ENCODE assay signal across 9 cellular contexts in genomic region chr17:75155191-75155601, GRCh38. TPM values are rescaled to one million over a fixed set of nuclear protein-coding genes. Genes with fewer than 3 reads are reported as not detected.
DNase-seq lines count a peak whose midpoint lies in the region; ATAC-seq and TF ChIP-seq lines count a peak whose summit lies in the region.
"Had no signal": no experiment of that assay in that cellular context is flagged by ENCODE, and none has a peak within 500 bp of the region (broad histone marks: within the 10 kb centered on the region; RNA-seq: fewer than 3 reads in every experiment).

No MANE protein-coding gene starts in this region.

- no peak for TF ChIP-seq POLR2A in spleen (IDR thresholded peaks at IDR 0.05)

- TF ChIP-seq CTCF in spleen (IDR thresholded peaks at IDR 0.05 in 8 of 11, conservative IDR thresholded peaks at IDR 0.05 in 3 of 11) = no peak

- H3K4me1 ChIP-seq in iPS-18a (ENCODE audit: control insufficient read depth, low read depth, low read length) (peaks cover 18% of the 10 kb centered on the region), spleen (peaks cover 9 to 41% (median 29%) of the 10 kb centered on the region in 6 donors)

- peak; percentile 1 for DNase-seq in activated T-cell treated with anti-CD3 and anti-CD28 coated beads, Interleukin-2, amount 50 U/mL, for 1 hour
- DNase-seq in activated T-cell treated with anti-CD3 and anti-CD28 coated beads for 4 hours (no peak), SW480 (ENCODE audit: low spot score) (peak; percentile 16), spleen (no peak), NCI-H2107 (lab: John Stamatoyannopoulos, UW) (no peak)

- H3K9ac ChIP-seq in iPS-18a (ENCODE audit: low read length) = peak overlapping the region; percentile 2

- H3K4me3 ChIP-seq in iPS-18a (ENCODE audit: low read length) (peak overlapping the region; percentile 42), spleen (peak overlapping the region in 2 of 8 donors; percentile 90 to 99)

- no peak for ATAC-seq in HG02798 (IDR thresholded peaks at IDR 0.05; ENCODE audit: poor library complexity, unreplicated experiment)
- no peak for ATAC-seq in HG03378 (IDR thresholded peaks at IDR 0.05; ENCODE audit: unreplicated experiment)

- no peak overlapping the region for H3K27ac ChIP-seq in iPS-18a (ENCODE audit: low read length)
- H3K27ac ChIP-seq in spleen = peak overlapping the region in 6 of 8 donors; percentile 83 to 96 (median 89)

- 89 to 100% (median 95%) methylated on average over 3 of the region's 3 CpGs for WGBS in spleen, 5 donors

- H3K27me3 ChIP-seq in iPS-18a (ENCODE audit: control insufficient read depth, insufficient read depth, low read length) (no peaks in the 10 kb centered on the region), spleen (replicated peaks in 1 of 7) (no peaks in the 10 kb centered on the region)
- H3K27me3 ChIP-seq: esophagus muscularis mucosa had no signal

- H3K9me3 ChIP-seq in iPS-18a (ENCODE audit: control insufficient read depth, low read depth, low read length) = no peaks in the 10 kb centered on the region
- H3K9me3 ChIP-seq in spleen = no peaks in the 10 kb centered on the region
- H3K9me3 ChIP-seq: esophagus muscularis mucosa had no signal

- intact Hi-C loops in spleen (cut with DNase I; ENCODE audit: low total_unique reads) = no loop called here

- H3K36me3 ChIP-seq in iPS-18a (ENCODE audit: control insufficient read depth, low read depth, low read length) = no peaks in the 10 kb centered on the region
- peaks cover 0 to 5% (median 0%) of the 10 kb centered on the region in 6 donors for H3K36me3 ChIP-seq in spleen

RNA-seq across cellular contexts. Expression of gene JPT1, which starts 0.9 kb away (rescaled TPM):
- total RNA-seq in spleen = 100 to 1,000 TPM in 2 of 7 donors, 10 to 100 TPM in 5; 47.1 to 116 (median 92.1) TPM
- polyA plus RNA-seq in spleen = 100 to 1,000 TPM; 106 to 192 (median 164) TPM

RNA-seq across cellular contexts. Expression of gene NT5C, which starts 23.7 kb away (rescaled TPM):
- total RNA-seq in spleen = 10 to 100 TPM; 48.2 to 77.9 (median 54.6) TPM
- 100 to 1,000 TPM; 105 to 145 (median 139) TPM for polyA plus RNA-seq in spleen

RNA-seq across cellular contexts. Expression of gene SUMO2, which starts 27.6 kb away (rescaled TPM):
- total RNA-seq in spleen = 100 to 1,000 TPM in 4 of 7 donors, 10 to 100 TPM in 3; 67.7 to 310 (median 251) TPM
- 100 to 1,000 TPM in 2 of 3 donors, 10 to 100 TPM in 1; 97.3 to 127 (median 117) TPM for polyA plus RNA-seq in spleen

RNA-seq across cellular contexts. Expression of gene ARMC7, which starts 45.4 kb away (rescaled TPM):
- 10 to 100 TPM; 10.5 to 19.2 (median 14.7) TPM for total RNA-seq in spleen
- polyA plus RNA-seq in spleen = 10 to 100 TPM in 2 of 3 donors, 1 to 10 TPM in 1; 7.8 to 12.4 (median 10.0) TPM

RNA-seq across cellular contexts. Expression of gene NUP85, which starts 50.3 kb away (rescaled TPM):
- total RNA-seq in spleen = 10 to 100 TPM; 35.5 to 83.8 (median 66.1) TPM
- 10 to 100 TPM; 45.8 to 79.8 (median 61.8) TPM for polyA plus RNA-seq in spleen

Comparison
In these comparisons a context has a peak if more than half of its experiments do, and no peak if none do; other contexts are left out.
1. DNase-seq: peak in activated T-cell treated with anti-CD3 and anti-CD28 coated beads, Interleukin-2, amount 50 U/mL, for 1 hour (single experiment) and SW480 (single experiment); none in activated T-cell treated with anti-CD3 and anti-CD28 coated beads for 4 hours (single experiment), spleen (single experiment) and NCI-H2107 (single experiment).